Comparison of ENCODE assay signal across 33 cellular contexts in the genomic region with DNA sequence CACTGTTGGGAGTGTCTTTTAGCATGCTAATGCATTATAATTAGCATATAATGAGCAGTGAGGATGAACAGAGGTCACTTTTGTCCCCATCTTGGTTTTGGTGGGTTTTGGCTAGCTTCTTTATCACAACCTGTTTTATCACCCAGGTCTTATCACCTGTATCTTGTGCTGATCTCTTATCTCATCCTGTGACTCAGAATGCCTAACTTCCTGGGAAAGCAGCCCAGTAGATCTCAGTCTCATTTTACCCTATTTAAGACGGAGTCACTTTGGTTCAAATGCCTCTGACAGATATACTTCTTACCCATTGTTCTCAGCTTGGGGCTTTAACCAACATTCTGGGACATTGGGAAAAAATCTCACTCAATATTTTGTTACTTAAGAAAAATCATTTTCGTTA.
"Had no signal": no experiment of that assay in that cellular context is flagged by ENCODE, and none has a peak within 500 bp of the region (broad histone marks: within the 10 kb centered on the region; RNA-seq: fewer than 3 reads in every experiment).

No MANE protein-coding gene starts in this region.

- H3K4me3 ChIP-seq: ascending aorta, body of pancreas, cardiac muscle cell, colonic mucosa, esophagus squamous epithelium had no signal

- H3K36me3 ChIP-seq: ascending aorta, cardiac muscle cell, colonic mucosa, esophagus squamous epithelium had no signal

- H3K27me3 ChIP-seq: ascending aorta, body of pancreas, cardiac muscle cell, colonic mucosa, esophagus squamous epithelium had no signal

- FAIRE-seq: endometrium, endothelial cell of umbilical vein, frontal cortex had no signal

- H3K4me1 ChIP-seq: ascending aorta, body of pancreas, colonic mucosa had no signal

- H3K27ac Mint-ChIP-seq: activated CD4-positive, alpha-beta memory T cell treated with anti-CD3 and anti-CD28 coated beads for 36 hours; activated CD4-positive, alpha-beta T cell treated with anti-CD3 and anti-CD28 coated beads for 36 hours; activated CD4-positive, alpha-beta T cell treated with anti-CD3 and anti-CD28 coated beads, Interleukin-2, amount 10 ng/mL, durations not matched to agents 24 days and 14 days; activated CD8-positive, alpha-beta memory T cell treated with anti-CD3 and anti-CD28 coated beads, Interleukin-2, amount 10 ng/mL, durations not matched to agents 7 days and 5 days; activated CD8-positive, alpha-beta T cell treated with anti-CD3 and anti-CD28 coated beads, Interleukin-2, amount 10 ng/mL, durations not matched to agents 7 days and 5 days; activated naive CD4-positive, alpha-beta T cell treated with anti-CD3 and anti-CD28 coated beads, Interleukin-2, amount 10 ng/mL, durations not matched to agents 7 days and 5 days; activated naive CD4-positive, alpha-beta T cell treated with anti-CD3 and anti-CD28 coated beads, Interleukin-2, amount 50 U/mL, for 72 hours; activated naive CD8-positive, alpha-beta T cell treated with anti-CD3 and anti-CD28 coated beads, Interleukin-2, amount 10 ng/mL, durations not matched to agents 7 days and 5 days; activated T-cell treated with anti-CD3 and anti-CD28 coated beads, Interleukin-2, amount 50 U/mL, for 72 hours; T-helper 17 cell; T-helper 2 cell treated with Interferon-gamma antibody and Interleukin-4, amounts not matched to agents 5 μg/mL and 100 μg/mL, for 36 hours had no signal

- H3K4me1 Mint-ChIP-seq: activated CD4-positive, alpha-beta T cell treated with anti-CD3 and anti-CD28 coated beads for 36 hours; activated CD4-positive, alpha-beta T cell treated with anti-CD3 and anti-CD28 coated beads, Interleukin-2, amount 10 ng/mL, durations not matched to agents 24 days and 14 days; activated CD8-positive, alpha-beta memory T cell treated with anti-CD3 and anti-CD28 coated beads, Interleukin-2, amount 10 ng/mL, durations not matched to agents 7 days and 5 days; activated naive CD4-positive, alpha-beta T cell treated with anti-CD3 and anti-CD28 coated beads, Interleukin-2, amount 10 ng/mL, durations not matched to agents 7 days and 5 days; activated naive CD8-positive, alpha-beta T cell treated with anti-CD3 and anti-CD28 coated beads, Interleukin-2, amount 10 ng/mL, durations not matched to agents 7 days and 5 days; T-helper 17 cell had no signal

- H3K9me3 Mint-ChIP-seq: activated CD4-positive, alpha-beta memory T cell treated with anti-CD3 and anti-CD28 coated beads for 36 hours; activated CD4-positive, alpha-beta T cell treated with anti-CD3 and anti-CD28 coated beads, Interleukin-2, amount 10 ng/mL, durations not matched to agents 24 days and 14 days; activated naive CD4-positive, alpha-beta T cell treated with anti-CD3 and anti-CD28 coated beads, Interleukin-2, amount 10 ng/mL, durations not matched to agents 7 days and 5 days; T-helper 2 cell treated with Interferon-gamma antibody and Interleukin-4, amounts not matched to agents 5 μg/mL and 100 μg/mL, for 36 hours had no signal

- H3K27ac ChIP-seq: ascending aorta, body of pancreas, cardiac muscle cell, colonic mucosa, epithelial cell of prostate, esophagus squamous epithelium had no signal

- H3K27me3 Mint-ChIP-seq: activated CD4-positive, alpha-beta memory T cell treated with anti-CD3 and anti-CD28 coated beads for 36 hours; activated CD4-positive, alpha-beta T cell treated with anti-CD3 and anti-CD28 coated beads for 36 hours; activated CD4-positive, alpha-beta T cell treated with anti-CD3 and anti-CD28 coated beads, Interleukin-2, amount 10 ng/mL, durations not matched to agents 24 days and 14 days; activated CD8-positive, alpha-beta memory T cell treated with anti-CD3 and anti-CD28 coated beads, Interleukin-2, amount 10 ng/mL, durations not matched to agents 7 days and 5 days; activated naive CD4-positive, alpha-beta T cell treated with anti-CD3 and anti-CD28 coated beads, Interleukin-2, amount 10 ng/mL, durations not matched to agents 7 days and 5 days; activated naive CD8-positive, alpha-beta T cell treated with anti-CD3 and anti-CD28 coated beads, Interleukin-2, amount 10 ng/mL, durations not matched to agents 7 days and 5 days; T-helper 17 cell had no signal

- DNase-seq: activated CD4-positive, alpha-beta memory T cell treated with anti-CD3 and anti-CD28 coated beads for 36 hours; activated CD4-positive, alpha-beta T cell treated with anti-CD3 and anti-CD28 coated beads for 36 hours; activated CD4-positive, alpha-beta T cell treated with anti-CD3 and anti-CD28 coated beads, Interleukin-2, amount 10 ng/mL, durations not matched to agents 24 days and 14 days; activated CD4-positive, CD25-positive, alpha-beta regulatory T cell; activated CD4-positive, CD25-positive, alpha-beta regulatory T cell treated with anti-CD3 and anti-CD28 coated beads, Interleukin-2, amount 50 U/mL, for 72 hours; activated CD8-positive, alpha-beta memory T cell treated with anti-CD3 and anti-CD28 coated beads, Interleukin-2, amount 10 ng/mL, durations not matched to agents 7 days and 5 days; activated CD8-positive, alpha-beta memory T cell treated with anti-CD3 and anti-CD28 coated beads, Interleukin-2, amount 50 U/mL, for 4 hours; activated CD8-positive, alpha-beta T cell treated with anti-CD3 and anti-CD28 coated beads, Interleukin-2, amount 10 ng/mL, durations not matched to agents 7 days and 5 days; activated gamma-delta T cell; activated naive CD4-positive, alpha-beta T cell; activated naive CD4-positive, alpha-beta T cell treated with anti-CD3 and anti-CD28 coated beads, Interleukin-2, amount 10 ng/mL, durations not matched to agents 7 days and 5 days; activated naive CD8-positive, alpha-beta T cell treated with anti-CD3 and anti-CD28 coated beads, Interleukin-2, amount 10 ng/mL, durations not matched to agents 7 days and 5 days; activated T-cell treated with anti-CD3 and anti-CD28 coated beads, Interleukin-2, amount 50 U/mL, for 1 hour; activated T-cell treated with anti-CD3 and anti-CD28 coated beads, Interleukin-2, amount 50 U/mL, for 72 hours; body of pancreas; central memory CD4-positive, alpha-beta T cell; cerebellar nuclear complex; colonic mucosa; effector CD8-positive, alpha-beta T cell; esophagus squamous epithelium; foreskin fibroblast; head of caudate nucleus; T-helper 1 cell; T-helper 17 cell; T1000 had no signal

- H3K4me3 Mint-ChIP-seq: activated CD4-positive, alpha-beta memory T cell treated with anti-CD3 and anti-CD28 coated beads for 36 hours; activated CD4-positive, alpha-beta T cell treated with anti-CD3 and anti-CD28 coated beads for 36 hours; activated CD4-positive, alpha-beta T cell treated with anti-CD3 and anti-CD28 coated beads, Interleukin-2, amount 10 ng/mL, durations not matched to agents 24 days and 14 days; activated CD8-positive, alpha-beta memory T cell treated with anti-CD3 and anti-CD28 coated beads, Interleukin-2, amount 10 ng/mL, durations not matched to agents 7 days and 5 days; activated CD8-positive, alpha-beta T cell treated with anti-CD3 and anti-CD28 coated beads, Interleukin-2, amount 10 ng/mL, durations not matched to agents 7 days and 5 days; activated naive CD4-positive, alpha-beta T cell treated with anti-CD3 and anti-CD28 coated beads, Interleukin-2, amount 10 ng/mL, durations not matched to agents 7 days and 5 days; activated naive CD8-positive, alpha-beta T cell treated with anti-CD3 and anti-CD28 coated beads, Interleukin-2, amount 10 ng/mL, durations not matched to agents 7 days and 5 days; activated T-cell treated with anti-CD3 and anti-CD28 coated beads, Interleukin-2, amount 50 U/mL, for 72 hours; T-helper 17 cell; T-helper 2 cell treated with Interferon-gamma antibody and Interleukin-4, amounts not matched to agents 5 μg/mL and 100 μg/mL, for 36 hours had no signal

- H3K36me3 Mint-ChIP-seq: activated CD4-positive, alpha-beta memory T cell treated with anti-CD3 and anti-CD28 coated beads for 36 hours; activated CD8-positive, alpha-beta memory T cell treated with anti-CD3 and anti-CD28 coated beads, Interleukin-2, amount 10 ng/mL, durations not matched to agents 7 days and 5 days; activated naive CD4-positive, alpha-beta T cell treated with anti-CD3 and anti-CD28 coated beads, Interleukin-2, amount 10 ng/mL, durations not matched to agents 7 days and 5 days; activated naive CD4-positive, alpha-beta T cell treated with anti-CD3 and anti-CD28 coated beads, Interleukin-2, amount 50 U/mL, for 72 hours; activated naive CD8-positive, alpha-beta T cell treated with anti-CD3 and anti-CD28 coated beads, Interleukin-2, amount 10 ng/mL, durations not matched to agents 7 days and 5 days had no signal

- H3K9me3 ChIP-seq: ascending aorta, body of pancreas, colonic mucosa, esophagus squamous epithelium had no signal
